15 cellular contexts compared by ENCODE assay signal in genomic region chr3:123525433-123525832, GRCh38. TPM values are rescaled to one million over a fixed set of nuclear protein-coding genes. Genes with fewer than 3 reads are reported as not detected.
DNase-seq lines count a peak whose midpoint lies in the region; ATAC-seq and TF ChIP-seq lines count a peak whose summit lies in the region.
"Had no signal": no experiment of that assay in that cellular context is flagged by ENCODE, and none has a peak within 500 bp of the region (broad histone marks: within the 10 kb centered on the region; RNA-seq: fewer than 3 reads in every experiment).

No MANE protein-coding gene starts in this region.

- H3K36me3 Mint-ChIP-seq in activated T-cell treated with anti-CD3 and anti-CD28 coated beads, Interleukin-2, amount 50 U/mL, for 24 hours (ENCODE audit: low read depth): peaks cover 57% of the 10 kb centered on the region
- H3K36me3 Mint-ChIP-seq in CD4-positive, CD25-positive, alpha-beta regulatory T cell: peaks cover 52% of the 10 kb centered on the region
- H3K36me3 Mint-ChIP-seq in naive thymus-derived CD4-positive, alpha-beta T cell: peaks cover 0 to 24% (median 17%) of the 10 kb centered on the region in 5 donors

- H3K36me3 ChIP-seq in CD4-positive, CD25-positive, alpha-beta regulatory T cell (ENCODE audit: control insufficient read depth, insufficient read depth, low read length): peaks cover 18% of the 10 kb centered on the region
- H3K36me3 ChIP-seq in MM.1S (replicated peaks; ENCODE audit: insufficient read depth, low read length): no peaks in the 10 kb centered on the region
- peaks cover 0 to 10% (median 0%) of the 10 kb centered on the region in 3 experiments for H3K36me3 ChIP-seq in naive thymus-derived CD4-positive, alpha-beta T cell (ENCODE audit: control insufficient read depth in 2 of 3, insufficient read depth in 3 of 3, low read length in 3 of 3)

- no peak overlapping the region for H3K4me3 Mint-ChIP-seq in activated T-cell treated with anti-CD3 and anti-CD28 coated beads, Interleukin-2, amount 50 U/mL, for 24 hours
- no peak overlapping the region for H3K4me3 Mint-ChIP-seq in CD4-positive, CD25-positive, alpha-beta regulatory T cell
- H3K4me3 Mint-ChIP-seq in naive thymus-derived CD4-positive, alpha-beta T cell: no peak overlapping the region
- H3K4me3 Mint-ChIP-seq: B cell; CD8-positive, alpha-beta T cell had no signal

- no peak overlapping the region for H3K9ac ChIP-seq in MM.1S (ENCODE audit: low read length)
- H3K9ac ChIP-seq: GM23248 had no signal

- H3K4me2 ChIP-seq in MM.1S (ENCODE audit: low read depth, low read length): peak overlapping the region; percentile 72; the same call in 1 of the 2 replicates

- intact Hi-C loops in naive thymus-derived CD4-positive, alpha-beta T cell (cut with micrococcal nuclease): no loop called here

- H3K9me3 Mint-ChIP-seq in activated T-cell treated with anti-CD3 and anti-CD28 coated beads, Interleukin-2, amount 50 U/mL, for 24 hours: no peaks in the 10 kb centered on the region
- H3K9me3 Mint-ChIP-seq in CD4-positive, CD25-positive, alpha-beta regulatory T cell: no peaks in the 10 kb centered on the region
- peaks cover 0 to 1% (median 0%) of the 10 kb centered on the region in 11 donors for H3K9me3 Mint-ChIP-seq in naive thymus-derived CD4-positive, alpha-beta T cell
- H3K9me3 Mint-ChIP-seq: CD8-positive, alpha-beta T cell had no signal

- no peak overlapping the region for H2AFZ ChIP-seq in MM.1S (ENCODE audit: low read length)
- H2AFZ ChIP-seq: GM23248 had no signal

- H3K27ac ChIP-seq in CD4-positive, CD25-positive, alpha-beta regulatory T cell (ENCODE audit: insufficient read depth, low read length, poor library complexity, severe bottlenecking): no peak overlapping the region
- no peak overlapping the region for H3K27ac ChIP-seq in MM.1S (ENCODE audit: low read length)
- no peak overlapping the region for H3K27ac ChIP-seq in naive thymus-derived CD4-positive, alpha-beta T cell (ENCODE audit: low read depth, low read length)
- H3K27ac ChIP-seq: GM23248 had no signal

- peaks cover 54% of the 10 kb centered on the region for H3K4me1 Mint-ChIP-seq in activated T-cell treated with anti-CD3 and anti-CD28 coated beads, Interleukin-2, amount 50 U/mL, for 24 hours (ENCODE audit: low read depth)
- peaks cover 18 to 44% (median 30%) of the 10 kb centered on the region in 4 donors for H3K4me1 Mint-ChIP-seq in CD4-positive, CD25-positive, alpha-beta regulatory T cell
- peaks cover 27 to 67% (median 54%) of the 10 kb centered on the region in 7 donors for H3K4me1 Mint-ChIP-seq in naive thymus-derived CD4-positive, alpha-beta T cell

- no peak overlapping the region for H3K4me3 ChIP-seq in CD4-positive, CD25-positive, alpha-beta regulatory T cell (ENCODE audit: low read depth, low read length)
- H3K4me3 ChIP-seq in MM.1S (ENCODE audit: low read length): no peak overlapping the region
- no peak overlapping the region for H3K4me3 ChIP-seq in naive thymus-derived CD4-positive, alpha-beta T cell (ENCODE audit: low read length)
- H3K4me3 ChIP-seq: GM23248 had no signal

- CTCF ChIA-PET in naive thymus-derived CD4-positive, alpha-beta T cell (lab: Charles Lee): no interaction called here

- ATAC-seq in CD4-positive, CD25-positive, alpha-beta regulatory T cell (ENCODE audit: low read depth in 2 of 2): no peak
- ATAC-seq in naive thymus-derived CD4-positive, alpha-beta T cell: no peak
- no peak for ATAC-seq in GM19324 (IDR thresholded peaks at IDR 0.05; ENCODE audit: low FRiP score, unreplicated experiment)
- ATAC-seq: CD8-positive, alpha-beta T cell; HCT116 had no signal

- POLR2A ChIA-PET in naive thymus-derived CD4-positive, alpha-beta T cell (lab: Charles Lee): interaction anchor here (0.6 kb wide), 1 partner anchor 20 kb away, joined by 3 read pairs; no protein-coding TSS in a partner anchor

- peaks cover 7% of the 10 kb centered on the region for H3K4me1 ChIP-seq in CD4-positive, CD25-positive, alpha-beta regulatory T cell (ENCODE audit: control insufficient read depth, insufficient read depth, low read length, poor library complexity, severe bottlenecking)
- H3K4me1 ChIP-seq in MM.1S (ENCODE audit: low read length): peaks cover 57% of the 10 kb centered on the region
- H3K4me1 ChIP-seq in naive thymus-derived CD4-positive, alpha-beta T cell (ENCODE audit: control insufficient read depth in 2 of 2, insufficient read depth in 2 of 2, low read length in 2 of 2): peaks cover 10 to 23% of the 10 kb centered on the region in 2 donors

- no peaks in the 10 kb centered on the region for H3K9me3 ChIP-seq in CD4-positive, CD25-positive, alpha-beta regulatory T cell (ENCODE audit: control insufficient read depth in 2 of 2, low read length in 2 of 2)
- no peaks in the 10 kb centered on the region for H3K9me3 ChIP-seq in MM.1S (replicated peaks; ENCODE audit: insufficient read depth, low read length)
- H3K9me3 ChIP-seq in naive thymus-derived CD4-positive, alpha-beta T cell (ENCODE audit: control insufficient read depth in 2 of 3, low read length in 3 of 3): no peaks in the 10 kb centered on the region
- H3K9me3 ChIP-seq: Caco-2 had no signal

- peak overlapping the region; percentile 7 for H3K27ac Mint-ChIP-seq in activated T-cell treated with anti-CD3 and anti-CD28 coated beads, Interleukin-2, amount 50 U/mL, for 24 hours
- H3K27ac Mint-ChIP-seq in CD4-positive, CD25-positive, alpha-beta regulatory T cell: peak overlapping the region in 2 of 3 donors; percentile 5 to 16
- H3K27ac Mint-ChIP-seq in naive thymus-derived CD4-positive, alpha-beta T cell: peak overlapping the region in 6 of 9 donors; percentile 17 to 87 (median 48)
- H3K27ac Mint-ChIP-seq: B cell; CD8-positive, alpha-beta T cell had no signal

- H3K79me2 ChIP-seq in MM.1S (ENCODE audit: low read length): peaks cover 12% of the 10 kb centered on the region; the same call in 1 of the 2 replicates

- no peaks in the 10 kb centered on the region for H4K20me1 ChIP-seq in MM.1S (ENCODE audit: insufficient read depth, low read length)

- H3K9me2 ChIP-seq in MM.1S (replicated peaks; ENCODE audit: insufficient read depth, low read length): no peaks in the 10 kb centered on the region

- no peaks in the 10 kb centered on the region for H3K27me3 Mint-ChIP-seq in activated T-cell treated with anti-CD3 and anti-CD28 coated beads, Interleukin-2, amount 50 U/mL, for 24 hours
- no peaks in the 10 kb centered on the region for H3K27me3 Mint-ChIP-seq in CD4-positive, CD25-positive, alpha-beta regulatory T cell
- H3K27me3 Mint-ChIP-seq in naive thymus-derived CD4-positive, alpha-beta T cell: no peaks in the 10 kb centered on the region
- H3K27me3 Mint-ChIP-seq: B cell had no signal

- DNase-seq in activated T-cell treated with anti-CD3 and anti-CD28 coated beads, Interleukin-2, amount 50 U/mL, for 24 hours: no peak
- DNase-seq in activated T-cell treated with anti-CD3 and anti-CD28 coated beads for 4 hours (no peak), MM.1S (no peak)
- no peak for DNase-seq in CD4-positive, CD25-positive, alpha-beta regulatory T cell
- DNase-seq in naive thymus-derived CD4-positive, alpha-beta T cell: no peak
- no peak for DNase-seq in effector CD8-positive, alpha-beta T cell (lab: John Stamatoyannopoulos, UW)
- DNase-seq: C1 segment of cervical spinal cord; CD8-positive, alpha-beta T cell; DND-41; GDM1; GM23248 had no signal

- no peaks in the 10 kb centered on the region for H3K27me3 ChIP-seq in CD4-positive, CD25-positive, alpha-beta regulatory T cell (ENCODE audit: control insufficient read depth, insufficient read depth, low read length)
- no peaks in the 10 kb centered on the region for H3K27me3 ChIP-seq in MM.1S (replicated peaks; ENCODE audit: insufficient read depth, low read length)
- H3K27me3 ChIP-seq in naive thymus-derived CD4-positive, alpha-beta T cell (ENCODE audit: control insufficient read depth in 2 of 2, insufficient read depth in 2 of 2, low read length in 2 of 2): no peaks in the 10 kb centered on the region

- peaks cover 17% of the 10 kb centered on the region for H3F3A ChIP-seq in MM.1S (ENCODE audit: insufficient read depth, low read length)

- no peak for TF ChIP-seq CTCF in MM.1S (IDR thresholded peaks at IDR 0.05; ENCODE audit: low read length)

RNA-seq across cellular contexts. Expression of gene HACD2, which starts 59.4 kb away (rescaled TPM):
- total RNA-seq in CD4-positive, CD25-positive, alpha-beta regulatory T cell: 19.8 TPM
- 10 to 100 TPM; 22.7 to 28.7 (median 27.6) TPM for polyA plus RNA-seq in CD4-positive, CD25-positive, alpha-beta regulatory T cell
- 10 to 100 TPM; 15.9 to 28.3 (median 24.0) TPM for total RNA-seq in naive thymus-derived CD4-positive, alpha-beta T cell
- 10 to 100 TPM; 14.7 to 19.8 TPM for polyA plus RNA-seq in naive thymus-derived CD4-positive, alpha-beta T cell
